In the genomic region with DNA sequence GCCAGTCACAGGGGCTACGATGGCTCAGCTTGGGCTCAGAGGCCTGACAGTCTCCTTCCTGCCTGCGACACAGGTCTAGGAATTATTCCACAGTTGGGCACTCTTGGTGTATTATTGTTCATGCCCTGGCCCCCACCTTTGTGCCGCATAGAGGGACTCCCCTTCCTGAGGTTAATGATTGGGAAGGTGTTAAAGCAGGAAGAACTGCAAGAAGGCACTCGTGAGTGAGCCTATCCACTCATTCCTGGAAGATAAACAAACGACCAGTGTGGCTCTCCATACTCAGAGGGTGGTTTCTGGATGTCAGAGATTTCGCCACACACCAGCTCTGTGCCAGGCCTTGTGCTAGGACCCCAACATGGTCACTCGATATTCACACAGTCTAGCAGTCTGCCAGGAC, we compare ENCODE assay signal across 1 cellular context.
TF ChIP-seq lines count a peak whose summit lies in the region.

No MANE protein-coding gene starts in this region.

TF ChIP-seq in HepG2, 621 proteins besides CTCF, POLR2A, EP300 and RAD21:
- no peak for TF ChIP-seq ZNF572 (CRISPR knock-in tag; IDR thresholded peaks at IDR 0.05)
- TF ChIP-seq ZNF761 (CRISPR knock-in tag; conservative IDR thresholded peaks at IDR 0.05) = no peak
- no peak for TF ChIP-seq ZNF317 (CRISPR knock-in tag; IDR thresholded peaks at IDR 0.05)
- no peak for TF ChIP-seq ZBTB7B (CRISPR knock-in tag; IDR thresholded peaks at IDR 0.05)
- no peak for TF ChIP-seq XRCC5 (optimal IDR thresholded peaks at IDR 0.05; ENCODE audit: low read length)
- no peak for TF ChIP-seq ZFYVE20 (CRISPR knock-in tag; IDR thresholded peaks at IDR 0.05; ENCODE audit: borderline replicate concordance, low read depth)
- TF ChIP-seq CREB1 (IDR thresholded peaks at IDR 0.05) = no peak
- no peak for TF ChIP-seq CREB1 (CRISPR knock-in tag; IDR thresholded peaks at IDR 0.05)
- TF ChIP-seq NONO (IDR thresholded peaks at IDR 0.05) = no peak
- no peak for TF ChIP-seq NONO (CRISPR knock-in tag; conservative IDR thresholded peaks at IDR 0.05)
- TF ChIP-seq FOXO1 (CRISPR knock-in tag; IDR thresholded peaks at IDR 0.05) = no peak
- TF ChIP-seq FOXM1 (CRISPR knock-in tag; IDR thresholded peaks at IDR 0.05) = no peak
- no peak for TF ChIP-seq GZF1 (CRISPR knock-in tag; IDR thresholded peaks at IDR 0.05)
- no peak for TF ChIP-seq HNRNPH1 (optimal IDR thresholded peaks at IDR 0.05; ENCODE audit: low read depth, low read length)
- no peak for TF ChIP-seq SETDB1 (CRISPR knock-in tag; IDR thresholded peaks at IDR 0.05; ENCODE audit: borderline replicate concordance)
- TF ChIP-seq, protein P1, sequence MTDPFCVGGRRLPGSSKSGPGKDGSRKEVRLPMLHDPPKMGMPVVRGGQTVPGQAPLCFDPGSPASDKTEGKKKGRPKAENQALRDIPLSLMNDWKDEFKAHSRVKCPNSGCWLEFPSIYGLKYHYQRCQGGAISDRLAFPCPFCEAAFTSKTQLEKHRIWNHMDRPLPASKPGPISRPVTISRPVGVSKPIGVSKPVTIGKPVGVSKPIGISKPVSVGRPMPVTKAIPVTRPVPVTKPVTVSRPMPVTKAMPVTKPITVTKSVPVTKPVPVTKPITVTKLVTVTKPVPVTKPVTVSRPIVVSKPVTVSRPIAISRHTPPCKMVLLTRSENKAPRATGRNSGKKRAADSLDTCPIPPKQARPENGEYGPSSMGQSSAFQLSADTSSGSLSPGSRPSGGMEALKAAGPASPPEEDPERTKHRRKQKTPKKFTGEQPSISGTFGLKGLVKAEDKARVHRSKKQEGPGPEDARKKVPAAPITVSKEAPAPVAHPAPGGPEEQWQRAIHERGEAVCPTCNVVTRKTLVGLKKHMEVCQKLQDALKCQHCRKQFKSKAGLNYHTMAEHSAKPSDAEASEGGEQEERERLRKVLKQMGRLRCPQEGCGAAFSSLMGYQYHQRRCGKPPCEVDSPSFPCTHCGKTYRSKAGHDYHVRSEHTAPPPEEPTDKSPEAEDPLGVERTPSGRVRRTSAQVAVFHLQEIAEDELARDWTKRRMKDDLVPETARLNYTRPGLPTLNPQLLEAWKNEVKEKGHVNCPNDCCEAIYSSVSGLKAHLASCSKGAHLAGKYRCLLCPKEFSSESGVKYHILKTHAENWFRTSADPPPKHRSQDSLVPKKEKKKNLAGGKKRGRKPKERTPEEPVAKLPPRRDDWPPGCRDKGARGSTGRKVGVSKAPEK (CRISPR knock-in tag; IDR thresholded peaks at IDR 0.05; ENCODE audit: borderline replicate concordance) = no peak
- no peak for TF ChIP-seq GATA4 (IDR thresholded peaks at IDR 0.05; ENCODE audit: borderline replicate concordance, low read depth)
- no peak for TF ChIP-seq RARG (CRISPR knock-in tag; IDR thresholded peaks at IDR 0.05; ENCODE audit: low read depth)
- no peak for TF ChIP-seq AHR (CRISPR knock-in tag; IDR thresholded peaks at IDR 0.05)
- no peak for TF ChIP-seq KLF13 (CRISPR knock-in tag; IDR thresholded peaks at IDR 0.05)
